Comparison of ENCODE assay signal across 8 cellular contexts in the genomic region with DNA sequence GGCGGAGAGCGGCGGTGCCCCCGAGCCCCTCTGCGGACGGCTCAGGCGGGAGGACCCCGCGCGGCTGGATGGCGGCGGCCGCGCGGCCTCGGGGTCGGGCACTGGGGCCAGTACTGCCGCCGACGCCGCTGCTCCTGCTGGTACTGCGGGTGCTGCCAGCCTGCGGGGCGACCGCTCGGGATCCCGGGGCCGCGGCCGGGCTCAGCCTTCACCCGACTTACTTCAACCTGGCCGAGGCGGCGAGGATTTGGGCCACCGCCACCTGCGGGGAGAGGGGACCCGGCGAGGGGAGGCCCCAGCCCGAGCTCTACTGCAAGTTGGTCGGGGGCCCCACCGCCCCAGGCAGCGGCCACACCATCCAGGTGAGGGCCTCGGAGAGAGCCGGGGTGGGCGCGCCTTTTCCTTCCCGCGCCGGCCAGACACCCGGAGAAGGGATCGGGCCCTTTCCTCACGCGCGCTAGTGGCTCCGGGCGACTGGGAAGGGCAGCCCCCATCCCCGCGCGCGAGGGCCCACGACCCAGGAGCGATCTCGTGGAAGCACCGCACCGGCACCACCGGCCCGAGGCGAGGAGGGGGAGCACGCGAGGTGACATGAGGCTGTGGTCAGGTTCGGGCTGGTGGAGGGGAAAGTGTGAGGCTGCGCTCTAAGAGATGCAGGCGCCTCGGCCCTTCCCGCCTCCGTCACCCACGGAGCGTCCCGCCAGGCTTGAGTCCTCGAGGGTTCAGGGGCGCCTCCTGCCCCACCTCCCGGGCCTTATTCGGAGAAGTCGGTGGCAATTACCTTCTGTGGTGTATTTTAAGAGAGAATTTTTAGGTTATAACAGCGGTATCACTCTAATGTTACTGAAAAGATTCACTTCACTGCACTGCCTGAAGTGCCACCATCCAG. TPM values are rescaled to one million over a fixed set of nuclear protein-coding genes. Genes with fewer than 3 reads are reported as not detected.
DNase-seq lines count a peak whose midpoint lies in the region; ATAC-seq and TF ChIP-seq lines count a peak whose summit lies in the region.

No MANE protein-coding gene starts in this region.

- peak; percentile 34 for ATAC-seq in activated T-helper 17 cell treated with anti-CD3 and anti-CD28 coated beads, Interleukin-2, amount 50 U/mL, for 72 hours (replicated peaks)
- ATAC-seq in sciatic nerve, result peak; percentile 45

- no peaks in the 10 kb centered on the region for H3K36me3 Mint-ChIP-seq in activated T-helper 17 cell treated with anti-CD3 and anti-CD28 coated beads, Interleukin-2, amount 50 U/mL, for 72 hours (ENCODE audit: low read depth)

- H3K27ac Mint-ChIP-seq in activated T-helper 17 cell treated with anti-CD3 and anti-CD28 coated beads, Interleukin-2, amount 50 U/mL, for 72 hours, result no peak overlapping the region

- peaks cover 0 to 16% of the 10 kb centered on the region in 2 donors for H3K4me1 ChIP-seq in right atrium auricular region

- H3K27me3 ChIP-seq in right atrium auricular region, result peaks cover 0 to 7% of the 10 kb centered on the region in 2 donors

- no peaks in the 10 kb centered on the region for H3K36me3 ChIP-seq in right atrium auricular region

- H3K9me3 ChIP-seq in right atrium auricular region, result no peaks in the 10 kb centered on the region

- H3K4me3 Mint-ChIP-seq in activated T-helper 17 cell treated with anti-CD3 and anti-CD28 coated beads, Interleukin-2, amount 50 U/mL, for 72 hours, result peak overlapping the region; percentile 39

- intact Hi-C loops in sciatic nerve (cut with DNase I), result no loop called here

- peak overlapping the region; percentile 14 to 52 for H3K27ac ChIP-seq in right atrium auricular region

- H3K4me3 ChIP-seq in AG10803 (ENCODE audit: low read length), result peak overlapping the region; percentile 49
- peak overlapping the region; percentile 49 for H3K4me3 ChIP-seq in HFF-Myc (replicated peaks; ENCODE audit: low read depth, low read length)
- H3K4me3 ChIP-seq in right atrium auricular region, result peak overlapping the region; percentile 49 to 64

- no peak for DNase-seq in AG10803 (ENCODE audit: low read depth)
- no peak for DNase-seq in HFF-Myc (ENCODE audit: extremely low read depth, low read depth)
- DNase-seq in right atrium auricular region (ENCODE audit: low spot score), result no peak
- peak; percentile 62 for DNase-seq in sciatic nerve (ENCODE audit: low spot score)
- DNase-seq in SKM-1 (lab: John Stamatoyannopoulos, UW; ENCODE audit: unreplicated experiment), result no peak
- DNase-seq in SIG-M5 (lab: John Stamatoyannopoulos, UW), result no peak
- DNase-seq in GM19238 (ENCODE audit: insufficient read length, low spot score), result no peak

- H3K4me1 Mint-ChIP-seq in activated T-helper 17 cell treated with anti-CD3 and anti-CD28 coated beads, Interleukin-2, amount 50 U/mL, for 72 hours, result no peaks in the 10 kb centered on the region

- H3K9me3 Mint-ChIP-seq in activated T-helper 17 cell treated with anti-CD3 and anti-CD28 coated beads, Interleukin-2, amount 50 U/mL, for 72 hours, result no peaks in the 10 kb centered on the region

- TF ChIP-seq CTCF in AG10803 (conservative IDR thresholded peaks at IDR 0.05; ENCODE audit: low read length) (no peak), HFF-Myc (IDR thresholded peaks at IDR 0.05; ENCODE audit: low read depth, low read length, missing control alignments) (no peak), right atrium auricular region (IDR thresholded peaks at IDR 0.05) (peak in 1 of 2 donors; percentile 12)

- H3K27me3 Mint-ChIP-seq in activated T-helper 17 cell treated with anti-CD3 and anti-CD28 coated beads, Interleukin-2, amount 50 U/mL, for 72 hours, result peaks cover 37% of the 10 kb centered on the region

RNA-seq across cellular contexts. Expression of a gene that starts 0.6 kb away (rescaled TPM):
- under 1 TPM; 0.11 to 0.24 TPM for total RNA-seq in activated T-helper 17 cell treated with anti-CD3 and anti-CD28 coated beads, Interleukin-2, amount 50 U/mL, for 72 hours
- total RNA-seq in right atrium auricular region, result 1 to 10 TPM; 5.0 to 6.4 TPM
- total RNA-seq in sciatic nerve, result 47.3 TPM

RNA-seq across cellular contexts. Expression of a gene that starts 27.1 kb away (rescaled TPM):
- total RNA-seq in activated T-helper 17 cell treated with anti-CD3 and anti-CD28 coated beads, Interleukin-2, amount 50 U/mL, for 72 hours, result not detected
- total RNA-seq in right atrium auricular region, result 1 to 10 TPM; 2.2 to 3.5 TPM
- 21.5 TPM for total RNA-seq in sciatic nerve

Comparison
In these comparisons a context has a peak if more than half of its experiments do, and no peak if none do; other contexts are left out.
1. RNA of a gene that starts 0.6 kb away (total RNA-seq): 47.3 TPM in sciatic nerve (single experiment) and 5.0 to 6.4 TPM in right atrium auricular region; 0.11 to 0.24 TPM in activated T-helper 17 cell treated with anti-CD3 and anti-CD28 coated beads, Interleukin-2, amount 50 U/mL, for 72 hours; every median in the first group is over 4 times any median in the second.
2. Peak in every context shown above with its lines, with median percentiles within 50 percentile points of each other: H3K4me3 ChIP-seq.